ENCODE assay signal across 14 cellular contexts in genomic region chr2:26555246-26556133, GRCh38.
DNase-seq lines count a peak whose midpoint lies in the region; ATAC-seq, FAIRE-seq and TF ChIP-seq lines count a peak whose summit lies in the region.
"Had no signal": no experiment of that assay in that cellular context is flagged by ENCODE, and none has a peak within 500 bp of the region (broad histone marks: within the 10 kb centered on the region; RNA-seq: fewer than 3 reads in every experiment).

No MANE protein-coding gene starts in this region.

- no peaks in the 10 kb centered on the region for H3K9me3 ChIP-seq in HCT116 (ENCODE audit: control insufficient read depth in 1 of 2, insufficient read depth in 1 of 2, low read depth in 1 of 2, low read length in 2 of 2)
- no peaks in the 10 kb centered on the region for H3K9me3 ChIP-seq in SK-N-SH
- H3K9me3 ChIP-seq in right lobe of liver = no peaks in the 10 kb centered on the region

- H3F3A ChIP-seq in SK-N-SH (replicated peaks; ENCODE audit: insufficient read depth) = no peaks in the 10 kb centered on the region

- H3K79me2 ChIP-seq in HCT116 (ENCODE audit: insufficient read depth, low read length) (no peaks in the 10 kb centered on the region), SK-N-SH (ENCODE audit: insufficient read depth) (no peaks in the 10 kb centered on the region)

- BruUV-seq in HCT116 (replicated peaks; lab: Mats Ljungman, UMichigan) = no TSS peak

- TF ChIP-seq CTCF in HCT116 (IDR thresholded peaks at IDR 0.05 in 2 of 3, conservative IDR thresholded peaks at IDR 0.05 in 1 of 3; ENCODE audit: borderline replicate concordance in 1 of 3, insufficient read depth in 1 of 3, low read depth in 2 of 3, low read length in 2 of 3) (peak; percentile 37 to 54 (median 43); a peak in 5 of 6 replicates), SK-N-SH (IDR thresholded peaks at IDR 0.05) (peak; percentile 34), right lobe of liver (IDR thresholded peaks at IDR 0.05) (no peak)

- no peak overlapping the region for H3K4me3 ChIP-seq in HCT116 (replicated peaks in 1 of 2; ENCODE audit: low read depth in 1 of 2, low read length in 2 of 2)
- H3K4me3 ChIP-seq in SK-N-SH (ENCODE audit: low read depth in 2 of 2, low read length in 1 of 2) = no peak overlapping the region
- H3K4me3 ChIP-seq in right lobe of liver = no peak overlapping the region

- RAD21 ChIA-PET in HCT116 (lab: Charles Lee; ENCODE audit: low non-redundant PET in 1 of 2, low total read pairs in 2 of 2, uncharacterized antibody in 2 of 2, unreplicated experiment in 2 of 2) = no interaction called here

- no peaks in the 10 kb centered on the region for H3K36me3 ChIP-seq in HCT116 (ENCODE audit: control insufficient read depth in 1 of 2, insufficient read depth in 2 of 2, low read length in 2 of 2)
- H3K36me3 ChIP-seq in SK-N-SH (replicated peaks in 1 of 2; ENCODE audit: control insufficient read depth in 1 of 2, insufficient read depth in 2 of 2, low read length in 1 of 2) = no peaks in the 10 kb centered on the region
- no peaks in the 10 kb centered on the region for H3K36me3 ChIP-seq in right lobe of liver

- TF ChIP-seq POLR2A in HCT116 (IDR thresholded peaks at IDR 0.05; ENCODE audit: borderline replicate concordance, extremely low read depth, insufficient read depth, insufficient read length) (no peak), right lobe of liver (IDR thresholded peaks at IDR 0.05) (no peak), H54 (IDR thresholded peaks at IDR 0.05; ENCODE audit: low read depth, low read length) (no peak)

- intact Hi-C loops in HCT116 (cut with micrococcal nuclease) = no loop called here
- intact Hi-C loops in right lobe of liver (cut with DNase I) = no loop called here

- ATAC-seq in HCT116 = peak; percentile 85
- no peak for ATAC-seq in right lobe of liver
- ATAC-seq in HG02885 (IDR thresholded peaks at IDR 0.05; ENCODE audit: poor library complexity, unreplicated experiment) = no peak
- ATAC-seq: activated T-cell treated with anti-CD3 and anti-CD28 coated beads, Interleukin-2, amount 50 U/mL, for 4 hours had no signal

- no peak for TF ChIP-seq EP300 in SK-N-SH (IDR thresholded peaks at IDR 0.05; ENCODE audit: borderline replicate concordance in 1 of 2, low read depth in 1 of 2, low read length in 1 of 2)

- H3K27me3 ChIP-seq in HCT116 (ENCODE audit: insufficient read depth, low read length) (no peaks in the 10 kb centered on the region), SK-N-SH (ENCODE audit: insufficient read depth) (peaks cover 55% of the 10 kb centered on the region), right lobe of liver (no peaks in the 10 kb centered on the region)

- peak; percentile 45 for TF ChIP-seq RAD21 in HCT116 (IDR thresholded peaks at IDR 0.05; ENCODE audit: low read depth)
- no peak for TF ChIP-seq RAD21 in SK-N-SH (IDR thresholded peaks at IDR 0.05; ENCODE audit: low read length)

- CTCF ChIA-PET in HCT116 (lab: Charles Lee) = interaction anchor here (1.1 to 1.5 kb wide), 5 partner anchors 9 to 41 kb away, joined by 3 to 4 read pairs (median 4); no protein-coding TSS in a partner anchor
- CTCF ChIA-PET in SK-N-SH (lab: Yijun Ruan, JAX) = interaction anchor here (0.6 to 11.1 kb wide), 7 partner anchors 10 to 190 kb away, joined by 3 to 153 read pairs (median 5); no protein-coding TSS in a partner anchor

- peak overlapping the region; percentile 71 for H2AFZ ChIP-seq in HCT116 (ENCODE audit: low read depth, low read length, poor library complexity, severe bottlenecking)
- H2AFZ ChIP-seq in SK-N-SH (ENCODE audit: low read depth) = no peak overlapping the region

- H3K9ac ChIP-seq in HCT116 (ENCODE audit: low read length) (no peak overlapping the region), SK-N-SH (no peak overlapping the region)

- H3K4me1 ChIP-seq in HCT116 (ENCODE audit: control insufficient read depth in 1 of 2, insufficient read depth in 2 of 2, low read length in 2 of 2) = peaks cover 3 to 13% of the 10 kb centered on the region in 2 experiments; a peak in 3 of 4 replicates
- H3K4me1 ChIP-seq in SK-N-SH (ENCODE audit: control insufficient read depth in 1 of 2, insufficient read depth in 2 of 2, low read depth in 1 of 2, low read length in 1 of 2) = no peaks in the 10 kb centered on the region
- H3K4me1 ChIP-seq in right lobe of liver = no peaks in the 10 kb centered on the region

- H3K4me2 ChIP-seq in HCT116 (ENCODE audit: low read length) (no peak overlapping the region), SK-N-SH (no peak overlapping the region)

- H3K9me2 ChIP-seq in HCT116 (ENCODE audit: insufficient read depth) = no peaks in the 10 kb centered on the region
- no peaks in the 10 kb centered on the region for H3K9me2 ChIP-seq in SK-N-SH

- H4K20me1 ChIP-seq in HCT116 (ENCODE audit: insufficient read depth) = no peaks in the 10 kb centered on the region
- H4K20me1 ChIP-seq in SK-N-SH (ENCODE audit: insufficient read depth) = no peaks in the 10 kb centered on the region

- DNase-seq in NCI-H1092 treated with DMSO at 0.1 percent for 48 hours (lab: John Stamatoyannopoulos, UW) (peak; percentile 14), NCI-H1092 (lab: John Stamatoyannopoulos, UW) (no peak), HCT116 (ENCODE audit: low read depth, low spot score) (no peak), SK-N-SH (no peak), right lobe of liver (peak in 2 of 3 donors; percentile 3 to 8), GM19240 (ENCODE audit: insufficient read length, low spot score) (no peak), H54 (ENCODE audit: insufficient read length, low spot score) (no peak)
- DNase-seq: activated T-cell treated with anti-CD3 and anti-CD28 coated beads, Interleukin-2, amount 50 U/mL, for 4 hours; GF-D8; GOT3; MV-4-11 had no signal

- H3K27ac ChIP-seq in HCT116 (ENCODE audit: low read depth, low read length) = no peak overlapping the region
- H3K27ac ChIP-seq in SK-N-SH (ENCODE audit: low read depth in 2 of 2, low read length in 1 of 2) = no peak overlapping the region
- no peak overlapping the region for H3K27ac ChIP-seq in right lobe of liver
- H3K27ac ChIP-seq: VCaP had no signal

- no peak for FAIRE-seq in H54 (lab: Jason Lieb, UNC)
- FAIRE-seq: keratinocyte had no signal

- POLR2A ChIA-PET in HCT116 (lab: Charles Lee) = no interaction called here
- POLR2A ChIA-PET in SK-N-SH (lab: Yijun Ruan, JAX) = no interaction called here

- WGBS in SK-N-SH (ENCODE audit: low lambda C conversion rate) = 46% methylated on average over 8 of the region's 8 CpGs
- WGBS in right lobe of liver (ENCODE audit: insufficient coverage, low coverage, low lambda C conversion rate, missing lambda C conversion rate) = 57% methylated on average over 2 of the region's 8 CpGs

TF ChIP-seq in HCT116, 20 proteins besides CTCF, POLR2A, EP300 and RAD21 (continues in another document):
- TF ChIP-seq ZNF274 (IDR thresholded peaks at IDR 0.05; ENCODE audit: low read depth, low read length) (no peak), EGR1 (IDR thresholded peaks at IDR 0.05; ENCODE audit: low read depth) (no peak), EZH2phosphoT487 (IDR thresholded peaks at IDR 0.05; ENCODE audit: borderline replicate concordance) (no peak), SIN3A (IDR thresholded peaks at IDR 0.05; ENCODE audit: low read depth) (no peak), MAX (IDR thresholded peaks at IDR 0.05) (no peak)

TF ChIP-seq in SK-N-SH, 30 proteins besides CTCF, POLR2A, EP300 and RAD21:
- no peak for TF ChIP-seq IRF3 (IDR thresholded peaks at IDR 0.05; ENCODE audit: low read depth, low read length)
- TF ChIP-seq ZBTB33 (IDR thresholded peaks at IDR 0.05; ENCODE audit: borderline replicate concordance, low read depth) = no peak

Comparison
In these comparisons a context has a peak if more than half of its experiments do, and no peak if none do; other contexts are left out.
1. DNase-seq: peak in NCI-H1092 treated with DMSO at 0.1 percent for 48 hours (single experiment) and right lobe of liver (2 of 3); none in NCI-H1092 (single experiment), HCT116 (single experiment), SK-N-SH (single experiment), GM19240 (single experiment) and H54 (single experiment).
2. CTCF ChIP-seq: peak in HCT116 (3 of 3) and SK-N-SH (single experiment); none in right lobe of liver (0 of 4).